In genomic region chr17:18270046-18270850, GRCh38 we compare ENCODE assay signal across 1 cellular context.
TF ChIP-seq lines count a peak whose summit lies in the region.

No MANE protein-coding gene starts in this region.

TF ChIP-seq in WTC11, 78 proteins besides CTCF, POLR2A, EP300 and RAD21 (continued from another document):
- TF ChIP-seq SP1 (CRISPR knock-in tag; conservative IDR thresholded peaks at IDR 0.05) (no peak), FOXJ3 (CRISPR knock-in tag; IDR thresholded peaks at IDR 0.05; ENCODE audit: borderline replicate concordance) (no peak), TCF7 (CRISPR knock-in tag; IDR thresholded peaks at IDR 0.05; ENCODE audit: low read depth) (no peak), NR3C1 (CRISPR knock-in tag; conservative IDR thresholded peaks at IDR 0.05; ENCODE audit: low read depth) (no peak), JAZF1 (CRISPR knock-in tag; IDR thresholded peaks at IDR 0.05) (no peak), CBFB (CRISPR knock-in tag; IDR thresholded peaks at IDR 0.05; ENCODE audit: low read depth) (no peak), RELA (CRISPR knock-in tag; IDR thresholded peaks at IDR 0.05; ENCODE audit: borderline replicate concordance) (no peak), ATF2 (CRISPR knock-in tag; IDR thresholded peaks at IDR 0.05; ENCODE audit: borderline replicate concordance, low read depth) (no peak), ZNF512 (CRISPR knock-in tag; IDR thresholded peaks at IDR 0.05; ENCODE audit: borderline replicate concordance) (no peak)
